In genomic region chr17:82273327-82274133, GRCh38 we compare ENCODE assay signal across 8 cellular contexts. TPM values are rescaled to one million over a fixed set of nuclear protein-coding genes. Genes with fewer than 3 reads are reported as not detected.
DNase-seq lines count a peak whose midpoint lies in the region; ATAC-seq and TF ChIP-seq lines count a peak whose summit lies in the region.

Gene CSNK1D (minus strand): TSS chr17:82273700. CDS start chr17:82273381, 319 bp downstream.

- no peak for TF ChIP-seq CTCF in Peyer's patch (IDR thresholded peaks at IDR 0.05)
- no peak for TF ChIP-seq CTCF in esophagus muscularis mucosa (IDR thresholded peaks at IDR 0.05)

- 8% methylated on average over 29 of the region's 80 CpGs for WGBS in esophagus muscularis mucosa

- no peak for TF ChIP-seq EP300 in esophagus muscularis mucosa (IDR thresholded peaks at IDR 0.05)

- H3K4me3 ChIP-seq in Peyer's patch, result peak within 1 kb of the TSS; percentile 62 to 100 (median 92)
- peak within 1 kb of the TSS; percentile 98 to 100 (median 100) for H3K4me3 ChIP-seq in esophagus muscularis mucosa
- peak within 1 kb of the TSS; percentile 74 to 88 for H3K4me3 ChIP-seq in muscle layer of duodenum (ENCODE audit: low read depth in 1 of 2, low read length in 2 of 2)

- H3K4me1 ChIP-seq in Peyer's patch (peaks cover 3 to 46% (median 26%) of the 10 kb centered on the region in 4 donors), esophagus muscularis mucosa (peaks cover 50 to 62% (median 57%) of the 10 kb centered on the region in 4 donors), muscle layer of duodenum (ENCODE audit: control insufficient read depth in 1 of 2, insufficient read depth in 2 of 2, low read length in 2 of 2) (peaks cover 18 to 53% of the 10 kb centered on the region in 2 donors)

- peak; percentile 75 for DNase-seq in DMS 273 treated with DMSO at 0.1 percent for 48 hours (lab: John Stamatoyannopoulos, UW)
- DNase-seq in Peyer's patch, result peak; percentile 96 to 98 (median 97)
- peak; percentile 97 to 98 for DNase-seq in activated T-cell treated with anti-CD3 and anti-CD28 coated beads, Interleukin-2, amount 50 U/mL, for 48 hours
- peak; percentile 98 for DNase-seq in esophagus muscularis mucosa (ENCODE audit: extremely low spot score)
- peak; percentile 85 for DNase-seq in stimulated activated CD8-positive, alpha-beta memory T cell treated with anti-CD3 and anti-CD28 coated beads, Interleukin-7, amount 100 ng/mL, for 24 hours (ENCODE audit: low read depth)

- H3K27ac ChIP-seq in KOPT-K1 (ENCODE audit: low read depth, low read length, poor library complexity, severe bottlenecking), result peak within 1 kb of the TSS; percentile 87
- peak within 1 kb of the TSS; percentile 99 to 100 (median 100) for H3K27ac ChIP-seq in Peyer's patch
- H3K27ac ChIP-seq in esophagus muscularis mucosa (replicated peaks in 1 of 4), result peak within 1 kb of the TSS; percentile 99 to 100 (median 100)
- H3K27ac ChIP-seq in muscle layer of duodenum (ENCODE audit: low read length), result peak within 1 kb of the TSS; percentile 86

- TF ChIP-seq POLR2A in Peyer's patch (IDR thresholded peaks at IDR 0.05) (peak; percentile 91 to 94), esophagus muscularis mucosa (IDR thresholded peaks at IDR 0.05; ENCODE audit: low read depth) (peak; percentile 86)

- peaks cover 37% of the 10 kb centered on the region for H3K36me3 ChIP-seq in KOPT-K1 (ENCODE audit: insufficient read depth, low read length)
- H3K36me3 ChIP-seq in Peyer's patch, result peaks cover 0 to 23% (median 0%) of the 10 kb centered on the region in 3 donors
- peaks cover 8 to 36% (median 27%) of the 10 kb centered on the region in 4 donors for H3K36me3 ChIP-seq in esophagus muscularis mucosa
- H3K36me3 ChIP-seq in muscle layer of duodenum (ENCODE audit: control insufficient read depth in 1 of 2, insufficient read depth in 2 of 2, low read length in 2 of 2), result peaks cover 6 to 13% of the 10 kb centered on the region in 2 donors

- ATAC-seq in GM21619 (IDR thresholded peaks at IDR 0.05; ENCODE audit: unreplicated experiment), result peak; percentile 67

- intact Hi-C loops in esophagus muscularis mucosa (cut with DNase I), result loop anchor here (2.0 kb wide), 1 partner anchor 17 kb away; no protein-coding TSS in a partner anchor

- H3K9me3 ChIP-seq in KOPT-K1 (ENCODE audit: insufficient read depth, low read length, poor library complexity, severe bottlenecking), result no peaks in the 10 kb centered on the region
- no peaks in the 10 kb centered on the region for H3K9me3 ChIP-seq in Peyer's patch
- no peaks in the 10 kb centered on the region for H3K9me3 ChIP-seq in esophagus muscularis mucosa
- no peaks in the 10 kb centered on the region for H3K9me3 ChIP-seq in muscle layer of duodenum (ENCODE audit: control insufficient read depth in 1 of 2, low read length in 2 of 2)

- H3K27me3 ChIP-seq in Peyer's patch, result no peaks in the 10 kb centered on the region
- no peaks in the 10 kb centered on the region for H3K27me3 ChIP-seq in esophagus muscularis mucosa
- no peaks in the 10 kb centered on the region for H3K27me3 ChIP-seq in muscle layer of duodenum (ENCODE audit: low read depth, low read length)

RNA-seq across cellular contexts. Expression of gene CSNK1D, which starts in this region (rescaled TPM):
- total RNA-seq in Peyer's patch (100 to 1,000 TPM; 148 to 232 (median 215) TPM), esophagus muscularis mucosa (10 to 100 TPM; 47.2 to 65.5 (median 61.0) TPM)

Comparison
In these comparisons a context has a peak if more than half of its experiments do, and no peak if none do; other contexts are left out.
1. Peak in every context shown above with its lines: DNase-seq, ATAC-seq, H3K4me3 ChIP-seq and H3K27ac ChIP-seq.